ENCODE assay signal across 13 cellular contexts in genomic region chr7:67018940-67019339, GRCh38.
"Had no signal": no experiment of that assay in that cellular context is flagged by ENCODE, and none has a peak within 500 bp of the region (broad histone marks: within the 10 kb centered on the region; RNA-seq: fewer than 3 reads in every experiment).

No MANE protein-coding gene starts in this region.

- H3K9me3 ChIP-seq: adrenal gland, suprapubic skin had no signal

- H3K27me3 Mint-ChIP-seq: naive thymus-derived CD4-positive, alpha-beta T cell; progenitor cell of endocrine pancreas had no signal

- H3K4me3 ChIP-seq: adrenal gland, suprapubic skin had no signal

- H3K27ac ChIP-seq: adrenal gland, foreskin keratinocyte, suprapubic skin had no signal

- H3K27me3 ChIP-seq: adrenal gland, foreskin keratinocyte, suprapubic skin had no signal

- H3K4me3 Mint-ChIP-seq: activated CD8-positive, alpha-beta T cell treated with anti-CD3 and anti-CD28 coated beads, Interleukin-2, amount 10 ng/mL, durations not matched to agents 7 days and 5 days; naive thymus-derived CD4-positive, alpha-beta T cell; T-helper 1 cell treated with Interleukin-12 subunit alpha and Interleukin-12 subunit beta and Interleukin-4 antibody, amounts not matched to agents 30 μg/mL and 1 μg/mL, for 36 hours had no signal

- DNase-seq: activated CD4-positive, CD25-positive, alpha-beta regulatory T cell; activated CD8-positive, alpha-beta T cell treated with anti-CD3 and anti-CD28 coated beads, Interleukin-2, amount 10 ng/mL, durations not matched to agents 7 days and 5 days; activated naive CD4-positive, alpha-beta T cell; foreskin keratinocyte; head of caudate nucleus; left colon; naive thymus-derived CD4-positive, alpha-beta T cell; right cardiac atrium; stimulated activated naive CD4-positive, alpha-beta T cell treated with Interleukin-2 at 50 U/mL for 16 hours had no signal

- H3K4me1 ChIP-seq: adrenal gland, suprapubic skin had no signal

- H3K9me3 Mint-ChIP-seq: naive thymus-derived CD4-positive, alpha-beta T cell; T-helper 1 cell treated with Interleukin-12 subunit alpha and Interleukin-12 subunit beta and Interleukin-4 antibody, amounts not matched to agents 30 μg/mL and 1 μg/mL, for 36 hours had no signal

- H3K27ac Mint-ChIP-seq: activated CD8-positive, alpha-beta T cell treated with anti-CD3 and anti-CD28 coated beads, Interleukin-2, amount 10 ng/mL, durations not matched to agents 7 days and 5 days; progenitor cell of endocrine pancreas; T-helper 1 cell treated with Interleukin-12 subunit alpha and Interleukin-12 subunit beta and Interleukin-4 antibody, amounts not matched to agents 30 μg/mL and 1 μg/mL, for 36 hours had no signal

- ATAC-seq: activated CD8-positive, alpha-beta T cell treated with anti-CD3 and anti-CD28 coated beads, Interleukin-2, amount 10 ng/mL, durations not matched to agents 7 days and 5 days; naive thymus-derived CD4-positive, alpha-beta T cell; right cardiac atrium had no signal
